Comparison of ENCODE assay signal across 26 cellular contexts in the genomic region with DNA sequence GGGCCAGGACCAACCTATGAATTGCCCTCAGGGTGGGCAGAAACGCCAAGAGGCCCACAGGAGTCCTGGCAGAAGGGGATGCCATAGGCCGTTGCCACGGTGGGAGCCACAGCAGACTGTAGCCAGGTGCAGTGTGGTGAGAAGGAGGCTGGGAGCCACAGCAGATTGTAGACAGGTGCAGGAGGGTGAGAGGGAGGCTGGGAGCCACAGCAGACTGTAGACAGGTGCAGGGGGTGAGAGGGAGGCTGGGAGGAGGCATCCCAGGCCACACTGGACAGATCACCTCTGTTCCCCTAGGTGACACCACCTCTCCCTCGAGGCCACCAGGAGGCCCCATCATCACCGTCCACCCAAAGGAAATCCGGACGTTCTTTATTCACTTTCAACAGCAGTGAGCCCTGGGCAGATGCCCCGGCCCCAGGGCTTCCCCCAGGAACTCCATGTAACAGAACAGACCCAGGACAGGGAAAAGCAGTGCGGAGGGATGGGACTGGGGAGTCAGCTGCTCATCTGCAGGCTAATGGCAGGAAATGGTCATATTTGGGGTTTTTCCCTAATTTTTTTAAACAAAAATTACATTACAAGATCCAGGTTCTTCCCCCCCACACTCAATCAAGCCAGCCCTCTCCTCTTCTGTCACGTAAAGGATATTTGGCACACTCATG. TPM values are rescaled to one million over a fixed set of nuclear protein-coding genes. Genes with fewer than 3 reads are reported as not detected.
A peak's percentile ranks its signal among the peaks of the same experiment; 100 is the strongest.
DNase-seq lines count a peak whose midpoint lies in the region; ATAC-seq and TF ChIP-seq lines count a peak whose summit lies in the region.
"Had no signal": no experiment of that assay in that cellular context is flagged by ENCODE, and none has a peak within 500 bp of the region (broad histone marks: within the 10 kb centered on the region; RNA-seq: fewer than 3 reads in every experiment).

No MANE protein-coding gene starts in this region.

- no peaks in the 10 kb centered on the region for H3K4me1 Mint-ChIP-seq in activated naive CD8-positive, alpha-beta T cell (ENCODE audit: low read depth)
- no peaks in the 10 kb centered on the region for H3K4me1 Mint-ChIP-seq in activated naive CD8-positive, alpha-beta T cell treated with anti-CD3 and anti-CD28 coated beads, Interleukin-2, amount 50 U/mL, for 24 hours
- H3K4me1 Mint-ChIP-seq in WTC11, result peaks cover 6% of the 10 kb centered on the region; the same call in 1 of the 2 replicates
- H3K4me1 Mint-ChIP-seq: brain had no signal

- no peak overlapping the region for H3K18ac ChIP-seq in mesendoderm (ENCODE audit: low read length)

- no peak overlapping the region for H3K4me2 ChIP-seq in mesendoderm (ENCODE audit: low read length)

- H3K9ac ChIP-seq in mesendoderm (ENCODE audit: low read length), result no peak overlapping the region
- H3K9ac ChIP-seq: parathyroid adenoma had no signal

- H3K27me3 Mint-ChIP-seq in activated naive CD8-positive, alpha-beta T cell, result no peaks in the 10 kb centered on the region
- no peaks in the 10 kb centered on the region for H3K27me3 Mint-ChIP-seq in activated naive CD8-positive, alpha-beta T cell treated with anti-CD3 and anti-CD28 coated beads, Interleukin-2, amount 50 U/mL, for 24 hours
- no peaks in the 10 kb centered on the region for H3K27me3 Mint-ChIP-seq in WTC11 (ENCODE audit: low read depth)
- H3K27me3 Mint-ChIP-seq: activated T-cell treated with anti-CD3 and anti-CD28 coated beads, Interleukin-2, amount 50 U/mL, for 24 hours; brain had no signal

- CTCF ChIA-PET in WTC11 (lab: Charles Lee), result no interaction called here

- no peak overlapping the region for H3K23ac ChIP-seq in mesendoderm (ENCODE audit: low read length)

- no peak overlapping the region for H3K56ac ChIP-seq in mesendoderm (ENCODE audit: low read length)

- H3K27ac ChIP-seq in mesendoderm (ENCODE audit: low read depth, low read length) (no peak overlapping the region), aorta (ENCODE audit: low read depth in 1 of 2, low read length in 2 of 2) (no peak overlapping the region), ascending aorta (no peak overlapping the region)
- H3K27ac ChIP-seq: epithelial cell of prostate, parathyroid adenoma, testis had no signal

- no peak overlapping the region for H3K4ac ChIP-seq in mesendoderm (ENCODE audit: low read depth, low read length)

- H3K36me3 Mint-ChIP-seq in activated naive CD8-positive, alpha-beta T cell, result peaks cover 10% of the 10 kb centered on the region
- H3K36me3 Mint-ChIP-seq in activated naive CD8-positive, alpha-beta T cell treated with anti-CD3 and anti-CD28 coated beads, Interleukin-2, amount 50 U/mL, for 24 hours (ENCODE audit: low read depth), result peaks cover 24% of the 10 kb centered on the region
- peaks cover 5% of the 10 kb centered on the region for H3K36me3 Mint-ChIP-seq in WTC11

- H3K4me3 Mint-ChIP-seq in activated naive CD8-positive, alpha-beta T cell, result no peak overlapping the region
- no peak overlapping the region for H3K4me3 Mint-ChIP-seq in activated naive CD8-positive, alpha-beta T cell treated with anti-CD3 and anti-CD28 coated beads, Interleukin-2, amount 50 U/mL, for 24 hours
- no peak overlapping the region for H3K4me3 Mint-ChIP-seq in WTC11
- H3K4me3 Mint-ChIP-seq: activated T-cell treated with anti-CD3 and anti-CD28 coated beads, Interleukin-2, amount 50 U/mL, for 24 hours; brain; CD8-positive, alpha-beta T cell had no signal

- intact Hi-C loops in aorta (cut with DNase I) (no loop called here), ascending aorta (cut with DNase I) (no loop called here)

- H3K36me3 ChIP-seq in mesendoderm (ENCODE audit: control insufficient read depth, insufficient read depth, low read length), result no peaks in the 10 kb centered on the region
- peaks cover 0 to 1% of the 10 kb centered on the region in 2 donors for H3K36me3 ChIP-seq in aorta (ENCODE audit: control insufficient read depth in 1 of 2, insufficient read depth in 2 of 2, low read length in 1 of 2)
- H3K36me3 ChIP-seq in ascending aorta, result peaks cover 37 to 51% of the 10 kb centered on the region in 2 donors

- H4K8ac ChIP-seq in mesendoderm (ENCODE audit: low read depth, low read length), result no peak overlapping the region

- no peaks in the 10 kb centered on the region for H3K79me2 ChIP-seq in mesendoderm (ENCODE audit: control insufficient read depth, insufficient read depth, low read length)
- H3K79me2 ChIP-seq: parathyroid adenoma had no signal

- H3K4me1 ChIP-seq in mesendoderm (ENCODE audit: control insufficient read depth, low read depth, low read length) (no peaks in the 10 kb centered on the region), aorta (ENCODE audit: control insufficient read depth in 1 of 2, insufficient read depth in 2 of 2, low read length in 2 of 2) (no peaks in the 10 kb centered on the region), ascending aorta (no peaks in the 10 kb centered on the region)
- H3K4me1 ChIP-seq: parathyroid adenoma, testis had no signal

- H3K4me3 ChIP-seq in mesendoderm (ENCODE audit: low read length) (no peak overlapping the region), aorta (ENCODE audit: low read length in 2 of 2) (no peak overlapping the region), ascending aorta (no peak overlapping the region)
- H3K4me3 ChIP-seq: testis had no signal

- TF ChIP-seq CTCF in WTC11 (IDR thresholded peaks at IDR 0.05), result no peak
- no peak for TF ChIP-seq CTCF in ascending aorta (IDR thresholded peaks at IDR 0.05)

- no CpG with 5 or more reads among the region's 10 CpGs for WGBS in mesendoderm (ENCODE audit: extremely low coverage, insufficient coverage, low lambda C conversion rate)
- 85% methylated on average over 10 of the region's 10 CpGs for WGBS in aorta, 2 donors

- ATAC-seq in activated naive CD8-positive, alpha-beta T cell treated with anti-CD3 and anti-CD28 coated beads, Interleukin-2, amount 50 U/mL, for 24 hours, result no peak
- ATAC-seq in WTC11, result peak; percentile 46
- ATAC-seq in aorta (ENCODE audit: low FRiP score), result peak; percentile 29
- ATAC-seq in HG03469 (IDR thresholded peaks at IDR 0.05; ENCODE audit: unreplicated experiment), result no peak
- no peak for ATAC-seq in GM21576 (IDR thresholded peaks at IDR 0.05; ENCODE audit: unreplicated experiment)
- ATAC-seq: CD8-positive, alpha-beta T cell had no signal

- no peaks in the 10 kb centered on the region for H3K27me3 ChIP-seq in mesendoderm (ENCODE audit: insufficient read depth, low read length, poor library complexity)
- H3K27me3 ChIP-seq in aorta (ENCODE audit: control insufficient read depth in 1 of 2, insufficient read depth in 2 of 2, low read length in 1 of 2), result no peaks in the 10 kb centered on the region
- no peaks in the 10 kb centered on the region for H3K27me3 ChIP-seq in ascending aorta
- H3K27me3 ChIP-seq: testis had no signal

- no peak overlapping the region for H2BK5ac ChIP-seq in mesendoderm (ENCODE audit: low read length)

- POLR2A ChIA-PET in WTC11 (lab: Charles Lee), result no interaction called here

- no peak overlapping the region for H2BK120ac ChIP-seq in mesendoderm (ENCODE audit: low read depth, low read length)

- H3K27ac Mint-ChIP-seq in activated naive CD8-positive, alpha-beta T cell, result peak overlapping the region; percentile 68
- H3K27ac Mint-ChIP-seq in activated naive CD8-positive, alpha-beta T cell treated with anti-CD3 and anti-CD28 coated beads, Interleukin-2, amount 50 U/mL, for 24 hours, result no peak overlapping the region
- no peak overlapping the region for H3K27ac Mint-ChIP-seq in WTC11
- H3K27ac Mint-ChIP-seq: brain had no signal

- H2AK5ac ChIP-seq in mesendoderm (ENCODE audit: low read length), result no peak overlapping the region

- no peak overlapping the region for H4K5ac ChIP-seq in mesendoderm (ENCODE audit: low read length)

- H3K9me3 ChIP-seq in aorta (ENCODE audit: control insufficient read depth, low read length), result no peaks in the 10 kb centered on the region
- H3K9me3 ChIP-seq in ascending aorta, result no peaks in the 10 kb centered on the region
- H3K9me3 ChIP-seq: testis had no signal

- no peaks in the 10 kb centered on the region for H3K79me1 ChIP-seq in mesendoderm (ENCODE audit: low read length)

- DNase-seq in activated naive CD8-positive, alpha-beta T cell treated with anti-CD3 and anti-CD28 coated beads, Interleukin-2, amount 50 U/mL, for 24 hours, result no peak
- DNase-seq in WTC11 (ENCODE audit: low spot score) (no peak), mesendoderm (peak; percentile 7), aorta (peak; percentile 29 to 55), ascending aorta (ENCODE audit: low spot score in 2 of 2) (no peak)
- DNase-seq: activated gamma-delta T cell treated with Interleukin-2 at 50 U/mL for 16 hours; activated T-cell treated with anti-CD3 and anti-CD28 coated beads, Interleukin-2, amount 50 U/mL, for 24 hours; CD8-positive, alpha-beta T cell; GOT3; hypothalamus; Karpas-422; left cardiac atrium; NCI-H1417 treated with DMSO at 0.1 percent for 48 hours; NCI-H2029 treated with DMSO at 0.1 percent for 48 hours; NCI-H526; retina; SHP77 treated with DMSO at 0.1 percent for 48 hours; small intestine; stimulated activated naive CD4-positive, alpha-beta T cell treated with Interleukin-2 at 50 U/mL for 16 hours; testis had no signal

- H2BK15ac ChIP-seq in mesendoderm (replicated peaks; ENCODE audit: low read depth), result no peak overlapping the region

- no peaks in the 10 kb centered on the region for H3K9me3 Mint-ChIP-seq in activated naive CD8-positive, alpha-beta T cell (ENCODE audit: low read depth)
- H3K9me3 Mint-ChIP-seq in activated naive CD8-positive, alpha-beta T cell treated with anti-CD3 and anti-CD28 coated beads, Interleukin-2, amount 50 U/mL, for 24 hours, result no peaks in the 10 kb centered on the region
- H3K9me3 Mint-ChIP-seq in WTC11, result peaks cover 9% of the 10 kb centered on the region
- H3K9me3 Mint-ChIP-seq: activated T-cell treated with anti-CD3 and anti-CD28 coated beads, Interleukin-2, amount 50 U/mL, for 24 hours; brain; CD8-positive, alpha-beta T cell had no signal

TF ChIP-seq in WTC11, 78 proteins besides CTCF, POLR2A, EP300 and RAD21 (continues in another document):
- no peak for TF ChIP-seq EMX1 (CRISPR knock-in tag; IDR thresholded peaks at IDR 0.05)

RNA-seq across cellular contexts. Expression of a gene that starts 19.5 kb away (rescaled TPM):
- total RNA-seq in WTC11 (2021) (296 to 319 TPM (median 303 TPM) in 3 replicates), aorta (100 to 1,000 TPM; 244 to 263 TPM), ascending aorta (109 TPM)
- polyA plus RNA-seq in mesendoderm (2013, experiment 1 of 2), result 311 TPM
- 301 TPM for polyA plus RNA-seq in mesendoderm (2013, experiment 2 of 2)
- polyA plus RNA-seq in aorta, result 100 to 1,000 TPM; 326 to 419 TPM

RNA-seq across cellular contexts. Expression of a gene that starts 46.0 kb away (rescaled TPM):
- total RNA-seq in WTC11 (2021), result 6.3 to 8.0 TPM (median 7.5 TPM) in 3 replicates
- 1.3 TPM for polyA plus RNA-seq in mesendoderm (2013, experiment 1 of 2)
- polyA plus RNA-seq in mesendoderm (2013, experiment 2 of 2), result 1.3 TPM
- total RNA-seq in aorta, result 10 to 100 TPM; 44.8 to 58.0 TPM
- 10 to 100 TPM; 13.1 to 40.3 TPM for polyA plus RNA-seq in aorta
- 47.8 TPM for total RNA-seq in ascending aorta

Comparison
In these comparisons a context has a peak if more than half of its experiments do, and no peak if none do; other contexts are left out.
1. ATAC-seq: peak in WTC11 (single experiment) and aorta (single experiment); none in activated naive CD8-positive, alpha-beta T cell treated with anti-CD3 and anti-CD28 coated beads, Interleukin-2, amount 50 U/mL, for 24 hours (single experiment), HG03469 (single experiment) and GM21576 (single experiment).
2. DNase-seq: peak in mesendoderm (single experiment) and aorta (2 of 2); none in activated naive CD8-positive, alpha-beta T cell treated with anti-CD3 and anti-CD28 coated beads, Interleukin-2, amount 50 U/mL, for 24 hours (single experiment), WTC11 (single experiment) and ascending aorta (0 of 2).